Comparison of ENCODE assay signal across 6 cellular contexts in genomic region chr7:155326385-155326784, GRCh38.
"Had no signal": no experiment of that assay in that cellular context is flagged by ENCODE, and none has a peak within 500 bp of the region (broad histone marks: within the 10 kb centered on the region; RNA-seq: fewer than 3 reads in every experiment).

No MANE protein-coding gene starts in this region.

- DNase-seq: H9, HCEC 1CT, KG1 had no signal

- H3K27ac ChIP-seq: HL-60 had no signal

- H2AFZ ChIP-seq: GM23338 had no signal

- H3K4me3 ChIP-seq: GM23338 had no signal

- FAIRE-seq: HepG2 had no signal

- H3K4me2 ChIP-seq: GM23338 had no signal

- ATAC-seq: GM23338, HepG2 had no signal
